ENCODE assay signal across 1 cellular context in genomic region chr18:35040988-35041751, GRCh38.
TF ChIP-seq lines count a peak whose summit lies in the region.

Gene MAPRE2 (plus strand): TSS chr18:35041413. CDS start chr18:35041540, 127 bp downstream.

TF ChIP-seq in K562, 482 proteins besides CTCF, POLR2A, EP300 and RAD21 (continued from another document and continues in another):
- TF ChIP-seq FOXJ2 (tag; IDR thresholded peaks at IDR 0.05) (peak; percentile 90), ELF4 (CRISPR knock-in tag; IDR thresholded peaks at IDR 0.05) (no peak), NCOR1 (IDR thresholded peaks at IDR 0.05) (no peak), ZNF217 (CRISPR knock-in tag; IDR thresholded peaks at IDR 0.05) (no peak), ATF7 (IDR thresholded peaks at IDR 0.05) (peak; percentile 93), VEZF1 (CRISPR knock-in tag; IDR thresholded peaks at IDR 0.05) (peak; percentile 79), ZNF24 (IDR thresholded peaks at IDR 0.05) (no peak), TFAP4 (CRISPR knock-in tag; IDR thresholded peaks at IDR 0.05; ENCODE audit: borderline replicate concordance) (peak; percentile 90), ZNF699 (CRISPR knock-in tag; IDR thresholded peaks at IDR 0.05; ENCODE audit: insufficient replicate concordance) (no peak), KDM2B (CRISPR knock-in tag; IDR thresholded peaks at IDR 0.05) (peak; percentile 10; the same call in 1 of the 2 replicates), TOE1 (IDR thresholded peaks at IDR 0.05; ENCODE audit: borderline replicate concordance) (peak; percentile 96), TOE1 (CRISPR knock-in tag; IDR thresholded peaks at IDR 0.05; ENCODE audit: borderline replicate concordance, low read depth) (no peak), RFX5 (IDR thresholded peaks at IDR 0.05; ENCODE audit: low read depth, low read length) (peak; percentile 76; the same call in 1 of the 2 replicates), ESRRB (CRISPR knock-in tag; IDR thresholded peaks at IDR 0.05; ENCODE audit: borderline replicate concordance) (no peak), ZSCAN32 (CRISPR knock-in tag; IDR thresholded peaks at IDR 0.05) (no peak), ZNF764 (CRISPR knock-in tag; IDR thresholded peaks at IDR 0.05; ENCODE audit: low read depth) (no peak), HMGN3 (IDR thresholded peaks at IDR 0.05; ENCODE audit: borderline replicate concordance, extremely low read depth, insufficient read length, low read depth, low read length) (peak; percentile 95), USF1 (CRISPR knock-in tag; IDR thresholded peaks at IDR 0.05) (peak; percentile 99), RREB1 (CRISPR knock-in tag; IDR thresholded peaks at IDR 0.05) (peak; percentile 91; the same call in 1 of the 2 replicates), KLF1 (tag; IDR thresholded peaks at IDR 0.05) (peak; percentile 62; the same call in 1 of the 2 replicates), HDAC1 (IDR thresholded peaks at IDR 0.05) (peak in 1 of 2 experiments; percentile 84; a peak in 2 of 4 replicates), ZNF583 (CRISPR knock-in tag; IDR thresholded peaks at IDR 0.05) (no peak), HCFC1 (IDR thresholded peaks at IDR 0.05; ENCODE audit: low read depth, low read length) (peak; percentile 62), SIN3A (IDR thresholded peaks at IDR 0.05; ENCODE audit: borderline replicate concordance in 2 of 2, control insufficient read depth in 1 of 2, low read depth in 2 of 2, low read length in 2 of 2) (peak in 1 of 2 experiments; percentile 70; a peak in 2 of 4 replicates), USF2 (CRISPR knock-in tag; IDR thresholded peaks at IDR 0.05) (peak; percentile 100), NUFIP1 (IDR thresholded peaks at IDR 0.05; ENCODE audit: partially characterized antibody) (peak; percentile 25), MIER1 (IDR thresholded peaks at IDR 0.05; ENCODE audit: low read depth) (no peak), PURB (CRISPR knock-in tag; IDR thresholded peaks at IDR 0.05; ENCODE audit: low read depth) (no peak), SMC3 (conservative IDR thresholded peaks at IDR 0.05; ENCODE audit: insufficient read depth, low read depth, low read length) (0 out of 2 replicates have a peak, but pooled peaks have one; percentile 7), ZNF609 (CRISPR knock-in tag; IDR thresholded peaks at IDR 0.05; ENCODE audit: borderline replicate concordance) (0 out of 2 replicates have a peak, but pooled peaks have one; percentile 57), E2F3 (CRISPR knock-in tag; IDR thresholded peaks at IDR 0.05) (no peak), KLF10 (CRISPR knock-in tag; IDR thresholded peaks at IDR 0.05) (no peak), NKRF (IDR thresholded peaks at IDR 0.05; ENCODE audit: borderline replicate concordance) (peak; percentile 76; the same call in 1 of the 2 replicates), CBX1 (IDR thresholded peaks at IDR 0.05; ENCODE audit: low read depth) (peak; percentile 35; the same call in 1 of the 2 replicates), ZNF655 (CRISPR knock-in tag; IDR thresholded peaks at IDR 0.05) (no peak), FUS (optimal IDR thresholded peaks at IDR 0.05; ENCODE audit: low read depth, low read length) (no peak), UBTF (IDR thresholded peaks at IDR 0.05; ENCODE audit: borderline replicate concordance in 1 of 2, low read depth in 2 of 2, low read length in 2 of 2) (peak; percentile 27 to 38; a peak in 1 of 4 replicates)
